In the genomic region with DNA sequence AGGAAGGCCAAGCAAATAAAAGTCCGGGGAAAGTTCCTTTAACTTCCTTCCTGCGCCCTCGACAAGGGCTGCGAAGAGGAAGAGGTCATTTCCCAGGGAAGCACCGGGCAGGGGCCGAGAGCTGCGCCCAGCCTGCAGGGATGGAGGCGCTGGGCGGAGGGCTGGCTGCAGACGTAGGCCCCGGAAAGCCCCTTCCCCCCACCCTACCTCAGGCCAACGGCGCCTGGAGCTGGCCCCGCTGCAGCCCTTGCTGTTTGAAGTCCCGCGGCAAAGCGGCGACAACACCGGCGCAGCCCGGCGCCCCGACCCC, we compare ENCODE assay signal across 1 cellular context.
TF ChIP-seq lines count a peak whose summit lies in the region.

No MANE protein-coding gene starts in this region.

TF ChIP-seq in IMR-90, 13 proteins besides CTCF, POLR2A, EP300 and RAD21:
- TF ChIP-seq, protein P1, sequence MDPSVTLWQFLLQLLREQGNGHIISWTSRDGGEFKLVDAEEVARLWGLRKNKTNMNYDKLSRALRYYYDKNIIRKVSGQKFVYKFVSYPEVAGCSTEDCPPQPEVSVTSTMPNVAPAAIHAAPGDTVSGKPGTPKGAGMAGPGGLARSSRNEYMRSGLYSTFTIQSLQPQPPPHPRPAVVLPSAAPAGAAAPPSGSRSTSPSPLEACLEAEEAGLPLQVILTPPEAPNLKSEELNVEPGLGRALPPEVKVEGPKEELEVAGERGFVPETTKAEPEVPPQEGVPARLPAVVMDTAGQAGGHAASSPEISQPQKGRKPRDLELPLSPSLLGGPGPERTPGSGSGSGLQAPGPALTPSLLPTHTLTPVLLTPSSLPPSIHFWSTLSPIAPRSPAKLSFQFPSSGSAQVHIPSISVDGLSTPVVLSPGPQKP (IDR thresholded peaks at IDR 0.05; ENCODE audit: borderline replicate concordance, low read depth, low read length) = no peak
- TF ChIP-seq NFE2L2 (IDR thresholded peaks at IDR 0.05; ENCODE audit: low read depth, low read length) = no peak
- no peak for TF ChIP-seq FOS (IDR thresholded peaks at IDR 0.05; ENCODE audit: low read depth, low read length)
- TF ChIP-seq MAZ (IDR thresholded peaks at IDR 0.05; ENCODE audit: borderline replicate concordance, low read depth, low read length) = no peak
- no peak for TF ChIP-seq RFX5 (IDR thresholded peaks at IDR 0.05; ENCODE audit: low read depth, low read length)
- TF ChIP-seq BHLHE40 (IDR thresholded peaks at IDR 0.05; ENCODE audit: low read depth, low read length) = no peak
- TF ChIP-seq MAFK (IDR thresholded peaks at IDR 0.05; ENCODE audit: low read depth, low read length) = no peak
- no peak for TF ChIP-seq MXI1 (IDR thresholded peaks at IDR 0.05; ENCODE audit: borderline replicate concordance, low read depth, low read length)
- TF ChIP-seq, protein P2, sequence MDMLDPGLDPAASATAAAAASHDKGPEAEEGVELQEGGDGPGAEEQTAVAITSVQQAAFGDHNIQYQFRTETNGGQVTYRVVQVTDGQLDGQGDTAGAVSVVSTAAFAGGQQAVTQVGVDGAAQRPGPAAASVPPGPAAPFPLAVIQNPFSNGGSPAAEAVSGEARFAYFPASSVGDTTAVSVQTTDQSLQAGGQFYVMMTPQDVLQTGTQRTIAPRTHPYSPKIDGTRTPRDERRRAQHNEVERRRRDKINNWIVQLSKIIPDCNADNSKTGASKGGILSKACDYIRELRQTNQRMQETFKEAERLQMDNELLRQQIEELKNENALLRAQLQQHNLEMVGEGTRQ (IDR thresholded peaks at IDR 0.05; ENCODE audit: low read depth, low read length) = no peak
- no peak for TF ChIP-seq CHD1 (IDR thresholded peaks at IDR 0.05; ENCODE audit: low read depth, low read length)
- TF ChIP-seq RCOR1 (IDR thresholded peaks at IDR 0.05; ENCODE audit: insufficient replicate concordance, low read length) = no peak
- no peak for TF ChIP-seq CEBPB (IDR thresholded peaks at IDR 0.05; ENCODE audit: low read depth, low read length)
TF ChIP-seq in IMR-90: peak in this region for 0.
